In the genomic region with DNA sequence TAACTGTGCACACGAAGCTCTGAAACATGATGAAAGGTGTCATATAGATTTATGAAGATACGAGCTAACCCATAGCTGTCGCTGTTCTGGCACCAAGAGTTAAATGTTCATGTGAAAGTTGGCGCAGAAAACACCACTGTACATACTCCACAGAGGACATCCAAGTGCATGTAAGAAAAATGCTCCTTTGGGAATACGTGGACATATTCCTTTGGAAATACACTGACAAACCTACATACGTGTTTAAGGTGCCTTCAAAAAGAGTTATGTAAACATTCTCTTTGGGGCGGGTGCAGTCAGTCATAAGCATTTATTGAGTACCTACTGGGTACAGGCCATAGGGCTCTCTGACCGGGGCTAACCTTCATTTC, we compare ENCODE assay signal across 8 cellular contexts. TPM values are rescaled to one million over a fixed set of nuclear protein-coding genes. Genes with fewer than 3 reads are reported as not detected.
A peak's percentile ranks its signal among the peaks of the same experiment; 100 is the strongest.
DNase-seq lines count a peak whose midpoint lies in the region; ATAC-seq and TF ChIP-seq lines count a peak whose summit lies in the region.

No MANE protein-coding gene starts in this region.

- intact Hi-C loops in Calu3 (cut with micrococcal nuclease; ENCODE audit: unreplicated experiment): loop anchor here (2.0 to 5.0 kb wide), 3 partner anchors 56 to 1449 kb away; no protein-coding TSS in a partner anchor

- no peaks in the 10 kb centered on the region for H3K4me1 Mint-ChIP-seq in Calu3 (ENCODE audit: low read depth, unreplicated experiment)
- H3K4me1 Mint-ChIP-seq in neural progenitor cell: peaks cover 50% of the 10 kb centered on the region

- H3K36me3 ChIP-seq in SU-DHL-6 (ENCODE audit: low read length) (0 out of 2 replicates have a peak, but pooled peaks cover under 1% of the 10 kb centered on the region), esophagus (ENCODE audit: control insufficient read depth in 2 of 2, insufficient read depth in 2 of 2, low read length in 1 of 2) (no peaks in the 10 kb centered on the region), neural progenitor cell (no peaks in the 10 kb centered on the region)

- WGBS in esophagus, 2 donors: 2 to 4% methylated on average over 8 of the region's 8 CpGs

- no peak for DNase-seq in Calu3
- DNase-seq in HuH-7.5 (ENCODE audit: low spot score): peak; percentile 55
- DNase-seq in neural progenitor cell (ENCODE audit: low spot score): no peak
- no peak for DNase-seq in stimulated activated CD4-positive, alpha-beta T cell treated with anti-CD3 and anti-CD28 coated beads, Interleukin-15, amount 100 ng/mL, for 24 hours

- H3K9ac ChIP-seq in SU-DHL-6 (ENCODE audit: low read length) (peak overlapping the region; percentile 77), neural progenitor cell (peak overlapping the region; percentile 8)

- peak overlapping the region; percentile 74 for H3K27ac Mint-ChIP-seq in Calu3 (ENCODE audit: unreplicated experiment)
- H3K27ac Mint-ChIP-seq in neural progenitor cell: peak overlapping the region; percentile 99

- H3F3A ChIP-seq in SU-DHL-6 (ENCODE audit: insufficient read depth) (peaks cover 22% of the 10 kb centered on the region), neural progenitor cell (ENCODE audit: low read depth) (peaks cover 54% of the 10 kb centered on the region)

- TF ChIP-seq CTCF in Calu3 (IDR thresholded peaks at IDR 0.05; ENCODE audit: unreplicated experiment) (no peak), SU-DHL-6 (IDR thresholded peaks at IDR 0.05; ENCODE audit: insufficient read depth, low read length, poor library complexity, severe bottlenecking) (no peak), neural progenitor cell (IDR thresholded peaks at IDR 0.05) (no peak)

- H3K9me3 Mint-ChIP-seq in Calu3 (ENCODE audit: low read depth, unreplicated experiment) (no peaks in the 10 kb centered on the region), neural progenitor cell (no peaks in the 10 kb centered on the region)

- CTCF ChIA-PET in Calu3 (lab: Charles Lee): no interaction called here

- H3K4me1 ChIP-seq in esophagus (ENCODE audit: control insufficient read depth in 2 of 2, insufficient read depth in 2 of 2, low read length in 1 of 2) (no peaks in the 10 kb centered on the region), neural progenitor cell (peaks cover 44% of the 10 kb centered on the region)

- H3K27ac ChIP-seq in SU-DHL-6 (ENCODE audit: low read depth, low read length) (peak overlapping the region; percentile 96; the same call in 1 of the 2 replicates), esophagus (ENCODE audit: low read depth in 2 of 2, low read length in 1 of 2) (peak overlapping the region; percentile 98 to 99), neural progenitor cell (peak overlapping the region; percentile 93)

- H4K20me1 ChIP-seq in SU-DHL-6 (ENCODE audit: low read depth, low read length) (peaks cover 7% of the 10 kb centered on the region), neural progenitor cell (ENCODE audit: low read depth) (peaks cover 52% of the 10 kb centered on the region)

- H3K79me2 ChIP-seq in SU-DHL-6 (ENCODE audit: insufficient read depth, low read length) (peaks cover 19% of the 10 kb centered on the region), neural progenitor cell (ENCODE audit: low read depth) (peaks cover 60% of the 10 kb centered on the region)

- H3K4me3 ChIP-seq in SU-DHL-6 (ENCODE audit: insufficient read depth, low read length, poor library complexity, severe bottlenecking): peak overlapping the region; percentile 76
- H3K4me3 ChIP-seq in esophagus (ENCODE audit: low read depth in 1 of 2, low read length in 2 of 2): peak overlapping the region; percentile 84 to 95
- peak overlapping the region; percentile 78 for H3K4me3 ChIP-seq in neural progenitor cell

- H3K36me3 Mint-ChIP-seq in Calu3 (ENCODE audit: insufficient read depth, unreplicated experiment) (peaks cover 50% of the 10 kb centered on the region), neural progenitor cell (no peaks in the 10 kb centered on the region)

- H2AFZ ChIP-seq in SU-DHL-6 (ENCODE audit: low read depth, low read length, severe bottlenecking): peak overlapping the region; percentile 57
- H2AFZ ChIP-seq in neural progenitor cell (replicated peaks): no peak overlapping the region

- BruUV-seq in Calu3 (replicated peaks; lab: Mats Ljungman, UMichigan): TSS peak; percentile 66

- H3K27me3 ChIP-seq in SU-DHL-6 (ENCODE audit: low read length): no peaks in the 10 kb centered on the region
- no peaks in the 10 kb centered on the region for H3K27me3 ChIP-seq in esophagus (ENCODE audit: control insufficient read depth in 1 of 2, insufficient read depth in 2 of 2, low read length in 2 of 2)
- no peaks in the 10 kb centered on the region for H3K27me3 ChIP-seq in neural progenitor cell

- no peaks in the 10 kb centered on the region for H3K9me2 ChIP-seq in SU-DHL-6 (replicated peaks; ENCODE audit: insufficient read depth, low read length)

- no peak for ATAC-seq in GM21360 (IDR thresholded peaks at IDR 0.05; ENCODE audit: unreplicated experiment)
- no peak for ATAC-seq in GM19463 (IDR thresholded peaks at IDR 0.05; ENCODE audit: unreplicated experiment)

- H3K4me2 ChIP-seq in SU-DHL-6 (ENCODE audit: low read depth, low read length, poor library complexity, severe bottlenecking) (peak overlapping the region; percentile 57), neural progenitor cell (peak overlapping the region; percentile 80)

- peak overlapping the region; percentile 89 for H3K4me3 Mint-ChIP-seq in Calu3 (ENCODE audit: low read depth, unreplicated experiment)
- H3K4me3 Mint-ChIP-seq in neural progenitor cell: peak overlapping the region; percentile 90

- H3K9me3 ChIP-seq in SU-DHL-6 (ENCODE audit: insufficient read depth, low read length) (no peaks in the 10 kb centered on the region), esophagus (ENCODE audit: control insufficient read depth in 2 of 2, insufficient read depth in 1 of 2, low read depth in 1 of 2, low read length in 1 of 2) (no peaks in the 10 kb centered on the region), neural progenitor cell (ENCODE audit: low read depth) (no peaks in the 10 kb centered on the region)

- H3K27me3 Mint-ChIP-seq in Calu3 (ENCODE audit: unreplicated experiment): no peaks in the 10 kb centered on the region
- peaks cover 19% of the 10 kb centered on the region for H3K27me3 Mint-ChIP-seq in neural progenitor cell (ENCODE audit: insufficient read depth, low read depth)

RNA-seq across cellular contexts. Expression of gene ARID1B, which starts 0.7 kb away (rescaled TPM):
- total RNA-seq in Calu3 (2022) (50.5 and 53.5 TPM in 2 replicates), neural progenitor cell (ENCODE audit: low replicate concordance) (52.8 and 62.1 TPM in 2 replicates)
- polyA plus RNA-seq in esophagus: 10 to 100 TPM; 15.9 to 16.1 TPM
